Comparison of ENCODE assay signal across 1 cellular context in the genomic region with DNA sequence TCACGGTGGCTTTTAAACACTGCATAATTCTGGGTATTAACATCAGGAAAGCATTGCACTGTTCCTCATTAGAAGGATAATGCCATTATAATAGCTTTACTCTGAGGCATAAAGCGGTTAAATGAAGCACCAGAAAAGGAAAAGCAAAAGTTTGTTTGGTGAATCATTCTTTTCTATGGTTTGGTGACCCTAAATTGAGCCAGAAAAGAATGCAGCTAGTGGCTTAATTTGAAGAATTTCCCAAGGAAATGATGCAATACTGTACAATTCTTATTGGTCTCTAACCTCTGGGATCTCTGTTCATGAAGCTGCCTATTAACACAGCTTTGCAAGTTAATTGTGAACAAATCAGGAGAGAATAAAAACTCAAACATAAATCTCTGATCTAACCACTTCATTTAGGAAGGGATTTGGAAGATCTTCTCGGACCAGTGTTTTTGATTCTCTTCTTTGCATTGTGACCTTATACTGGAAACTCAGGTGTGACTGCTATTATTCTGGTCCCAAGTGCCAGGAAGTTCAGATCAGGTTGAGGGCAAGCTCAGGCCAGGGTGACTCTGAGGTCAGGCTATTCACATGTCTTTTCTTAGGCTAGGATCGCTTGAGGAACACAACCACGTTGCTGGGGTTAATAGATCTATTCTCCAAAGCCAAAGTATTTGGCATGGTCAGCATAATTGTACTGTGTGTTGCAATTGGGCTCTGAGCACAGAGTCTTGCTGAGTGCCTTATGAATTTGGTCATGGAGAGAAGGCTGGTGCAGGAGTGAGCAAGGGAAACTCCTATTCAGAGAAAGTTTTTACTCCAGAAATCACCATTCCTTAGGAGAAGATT.
TF ChIP-seq lines count a peak whose summit lies in the region.

No MANE protein-coding gene starts in this region.

TF ChIP-seq in K562, 482 proteins besides CTCF, POLR2A, EP300 and RAD21 (continued from another document and continues in another):
- TF ChIP-seq GTF2E2 (tag; IDR thresholded peaks at IDR 0.05) (no peak), DMBX1 (CRISPR knock-in tag; IDR thresholded peaks at IDR 0.05; ENCODE audit: borderline replicate concordance) (peak; percentile 72; the same call in 1 of the 2 replicates), ARHGAP35 (IDR thresholded peaks at IDR 0.05; ENCODE audit: partially characterized antibody) (no peak), SRSF1 (IDR thresholded peaks at IDR 0.05; ENCODE audit: low read depth, low read length) (no peak), ZNF696 (CRISPR knock-in tag; conservative IDR thresholded peaks at IDR 0.05) (no peak), PHB2 (IDR thresholded peaks at IDR 0.05; ENCODE audit: low read depth) (no peak), CCAR2 (IDR thresholded peaks at IDR 0.05; ENCODE audit: low read depth, low read length) (no peak), OTX1 (CRISPR knock-in tag; IDR thresholded peaks at IDR 0.05) (no peak), EHMT2 (IDR thresholded peaks at IDR 0.05) (no peak), ZFP36 (IDR thresholded peaks at IDR 0.05; ENCODE audit: low read depth, low read length, partially characterized antibody) (no peak), ZNF134 (CRISPR knock-in tag; conservative IDR thresholded peaks at IDR 0.05) (no peak), STAT5A (IDR thresholded peaks at IDR 0.05; ENCODE audit: borderline replicate concordance, low read length) (no peak), PCBP1 (IDR thresholded peaks at IDR 0.05; ENCODE audit: low read depth, low read length, poor library complexity, severe bottlenecking) (no peak), TBL1XR1 (IDR thresholded peaks at IDR 0.05; ENCODE audit: low read length in 2 of 2) (no peak), KDM2B (CRISPR knock-in tag; IDR thresholded peaks at IDR 0.05) (no peak), BRD4 (IDR thresholded peaks at IDR 0.05) (no peak), SETDB1 (IDR thresholded peaks at IDR 0.05; ENCODE audit: low read length) (no peak), STAT5B (CRISPR knock-in tag; IDR thresholded peaks at IDR 0.05) (no peak), ZNF354B (CRISPR knock-in tag; IDR thresholded peaks at IDR 0.05) (no peak), SAP30 (IDR thresholded peaks at IDR 0.05; ENCODE audit: borderline replicate concordance, insufficient read depth, low read depth, low read length, poor library complexity, severe bottlenecking) (no peak), POLR2H (tag; IDR thresholded peaks at IDR 0.05; ENCODE audit: low read depth) (peak; percentile 65), EP400 (IDR thresholded peaks at IDR 0.05) (0 out of 2 replicates have a peak, but pooled peaks have one; percentile 18), SAFB2 (IDR thresholded peaks at IDR 0.05; ENCODE audit: borderline replicate concordance, low read depth, low read length, severe bottlenecking) (no peak), GTF2F1 (IDR thresholded peaks at IDR 0.05; ENCODE audit: low read depth, low read length) (no peak), KLF10 (CRISPR knock-in tag; IDR thresholded peaks at IDR 0.05) (no peak), POLR3G (IDR thresholded peaks at IDR 0.05; ENCODE audit: extremely low read depth, insufficient read length, insufficient replicate concordance) (no peak), CTBP1 (IDR thresholded peaks at IDR 0.05; ENCODE audit: borderline replicate concordance) (peak; percentile 9; the same call in 1 of the 2 replicates), MCM2 (IDR thresholded peaks at IDR 0.05; ENCODE audit: low read depth) (no peak), NBN (IDR thresholded peaks at IDR 0.05; ENCODE audit: low read depth) (no peak), CEBPG (CRISPR knock-in tag; IDR thresholded peaks at IDR 0.05) (peak; percentile 88), CEBPG (tag; conservative IDR thresholded peaks at IDR 0.05 in 1 of 2, IDR thresholded peaks at IDR 0.05 in 1 of 2) (peak; percentile 97 to 99), ARID1B (IDR thresholded peaks at IDR 0.05) (0 out of 2 replicates have a peak, but pooled peaks have one; percentile 8), KLF1 (tag; IDR thresholded peaks at IDR 0.05) (no peak), SREBF2 (CRISPR knock-in tag; IDR thresholded peaks at IDR 0.05) (no peak), ZBTB8A (IDR thresholded peaks at IDR 0.05; ENCODE audit: partially characterized antibody) (no peak), ZNF778 (CRISPR knock-in tag; IDR thresholded peaks at IDR 0.05) (no peak), HOXB6 (CRISPR knock-in tag; IDR thresholded peaks at IDR 0.05; ENCODE audit: borderline replicate concordance) (no peak), HLTF (IDR thresholded peaks at IDR 0.05) (no peak)
- TF ChIP-seq, protein P1, sequence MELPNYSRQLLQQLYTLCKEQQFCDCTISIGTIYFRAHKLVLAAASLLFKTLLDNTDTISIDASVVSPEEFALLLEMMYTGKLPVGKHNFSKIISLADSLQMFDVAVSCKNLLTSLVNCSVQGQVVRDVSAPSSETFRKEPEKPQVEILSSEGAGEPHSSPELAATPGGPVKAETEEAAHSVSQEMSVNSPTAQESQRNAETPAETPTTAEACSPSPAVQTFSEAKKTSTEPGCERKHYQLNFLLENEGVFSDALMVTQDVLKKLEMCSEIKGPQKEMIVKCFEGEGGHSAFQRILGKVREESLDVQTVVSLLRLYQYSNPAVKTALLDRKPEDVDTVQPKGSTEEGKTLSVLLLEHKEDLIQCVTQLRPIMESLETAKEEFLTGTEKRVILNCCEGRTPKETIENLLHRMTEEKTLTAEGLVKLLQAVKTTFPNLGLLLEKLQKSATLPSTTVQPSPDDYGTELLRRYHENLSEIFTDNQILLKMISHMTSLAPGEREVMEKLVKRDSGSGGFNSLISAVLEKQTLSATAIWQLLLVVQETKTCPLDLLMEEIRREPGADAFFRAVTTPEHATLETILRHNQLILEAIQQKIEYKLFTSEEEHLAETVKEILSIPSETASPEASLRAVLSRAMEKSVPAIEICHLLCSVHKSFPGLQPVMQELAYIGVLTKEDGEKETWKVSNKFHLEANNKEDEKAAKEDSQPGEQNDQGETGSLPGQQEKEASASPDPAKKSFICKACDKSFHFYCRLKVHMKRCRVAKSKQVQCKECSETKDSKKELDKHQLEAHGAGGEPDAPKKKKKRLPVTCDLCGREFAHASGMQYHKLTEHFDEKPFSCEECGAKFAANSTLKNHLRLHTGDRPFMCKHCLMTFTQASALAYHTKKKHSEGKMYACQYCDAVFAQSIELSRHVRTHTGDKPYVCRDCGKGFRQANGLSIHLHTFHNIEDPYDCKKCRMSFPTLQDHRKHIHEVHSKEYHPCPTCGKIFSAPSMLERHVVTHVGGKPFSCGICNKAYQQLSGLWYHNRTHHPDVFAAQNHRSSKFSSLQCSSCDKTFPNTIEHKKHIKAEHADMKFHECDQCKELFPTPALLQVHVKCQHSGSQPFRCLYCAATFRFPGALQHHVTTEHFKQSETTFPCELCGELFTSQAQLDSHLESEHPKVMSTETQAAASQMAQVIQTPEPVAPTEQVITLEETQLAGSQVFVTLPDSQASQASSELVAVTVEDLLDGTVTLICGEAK (IDR thresholded peaks at IDR 0.05) = 0 out of 2 replicates have a peak, but pooled peaks have one; percentile 4
- TF ChIP-seq, protein P1 (CRISPR knock-in tag; IDR thresholded peaks at IDR 0.05) = no peak
- TF ChIP-seq, protein P2, sequence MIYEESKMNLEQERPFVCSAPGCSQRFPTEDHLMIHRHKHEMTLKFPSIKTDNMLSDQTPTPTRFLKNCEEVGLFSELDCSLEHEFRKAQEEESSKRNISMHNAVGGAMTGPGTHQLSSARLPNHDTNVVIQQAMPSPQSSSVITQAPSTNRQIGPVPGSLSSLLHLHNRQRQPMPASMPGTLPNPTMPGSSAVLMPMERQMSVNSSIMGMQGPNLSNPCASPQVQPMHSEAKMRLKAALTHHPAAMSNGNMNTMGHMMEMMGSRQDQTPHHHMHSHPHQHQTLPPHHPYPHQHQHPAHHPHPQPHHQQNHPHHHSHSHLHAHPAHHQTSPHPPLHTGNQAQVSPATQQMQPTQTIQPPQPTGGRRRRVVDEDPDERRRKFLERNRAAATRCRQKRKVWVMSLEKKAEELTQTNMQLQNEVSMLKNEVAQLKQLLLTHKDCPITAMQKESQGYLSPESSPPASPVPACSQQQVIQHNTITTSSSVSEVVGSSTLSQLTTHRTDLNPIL (CRISPR knock-in tag; IDR thresholded peaks at IDR 0.05) = no peak
- TF ChIP-seq, protein P3, sequence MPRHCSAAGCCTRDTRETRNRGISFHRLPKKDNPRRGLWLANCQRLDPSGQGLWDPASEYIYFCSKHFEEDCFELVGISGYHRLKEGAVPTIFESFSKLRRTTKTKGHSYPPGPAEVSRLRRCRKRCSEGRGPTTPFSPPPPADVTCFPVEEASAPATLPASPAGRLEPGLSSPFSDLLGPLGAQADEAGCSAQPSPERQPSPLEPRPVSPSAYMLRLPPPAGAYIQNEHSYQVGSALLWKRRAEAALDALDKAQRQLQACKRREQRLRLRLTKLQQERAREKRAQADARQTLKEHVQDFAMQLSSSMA (CRISPR knock-in tag; IDR thresholded peaks at IDR 0.05) = no peak
- TF ChIP-seq, protein P4, sequence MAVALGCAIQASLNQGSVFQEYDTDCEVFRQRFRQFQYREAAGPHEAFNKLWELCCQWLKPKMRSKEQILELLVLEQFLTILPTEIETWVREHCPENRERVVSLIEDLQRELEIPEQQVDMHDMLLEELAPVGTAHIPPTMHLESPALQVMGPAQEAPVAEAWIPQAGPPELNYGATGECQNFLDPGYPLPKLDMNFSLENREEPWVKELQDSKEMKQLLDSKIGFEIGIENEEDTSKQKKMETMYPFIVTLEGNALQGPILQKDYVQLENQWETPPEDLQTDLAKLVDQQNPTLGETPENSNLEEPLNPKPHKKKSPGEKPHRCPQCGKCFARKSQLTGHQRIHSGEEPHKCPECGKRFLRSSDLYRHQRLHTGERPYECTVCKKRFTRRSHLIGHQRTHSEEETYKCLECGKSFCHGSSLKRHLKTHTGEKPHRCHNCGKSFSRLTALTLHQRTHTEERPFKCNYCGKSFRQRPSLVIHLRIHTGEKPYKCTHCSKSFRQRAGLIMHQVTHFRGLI (CRISPR knock-in tag; IDR thresholded peaks at IDR 0.05) = 0 out of 2 replicates have a peak, but pooled peaks have one; percentile 17
- TF ChIP-seq, protein P5, sequence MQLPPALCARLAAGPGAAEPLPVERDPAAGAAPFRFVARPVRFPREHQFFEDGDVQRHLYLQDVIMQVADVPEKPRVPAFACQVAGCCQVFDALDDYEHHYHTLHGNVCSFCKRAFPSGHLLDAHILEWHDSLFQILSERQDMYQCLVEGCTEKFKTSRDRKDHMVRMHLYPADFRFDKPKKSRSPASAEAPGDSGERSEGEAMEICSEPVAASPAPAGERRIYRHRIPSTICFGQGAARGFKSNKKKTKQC (CRISPR knock-in tag; IDR thresholded peaks at IDR 0.05) = no peak
- TF ChIP-seq, protein P6, sequence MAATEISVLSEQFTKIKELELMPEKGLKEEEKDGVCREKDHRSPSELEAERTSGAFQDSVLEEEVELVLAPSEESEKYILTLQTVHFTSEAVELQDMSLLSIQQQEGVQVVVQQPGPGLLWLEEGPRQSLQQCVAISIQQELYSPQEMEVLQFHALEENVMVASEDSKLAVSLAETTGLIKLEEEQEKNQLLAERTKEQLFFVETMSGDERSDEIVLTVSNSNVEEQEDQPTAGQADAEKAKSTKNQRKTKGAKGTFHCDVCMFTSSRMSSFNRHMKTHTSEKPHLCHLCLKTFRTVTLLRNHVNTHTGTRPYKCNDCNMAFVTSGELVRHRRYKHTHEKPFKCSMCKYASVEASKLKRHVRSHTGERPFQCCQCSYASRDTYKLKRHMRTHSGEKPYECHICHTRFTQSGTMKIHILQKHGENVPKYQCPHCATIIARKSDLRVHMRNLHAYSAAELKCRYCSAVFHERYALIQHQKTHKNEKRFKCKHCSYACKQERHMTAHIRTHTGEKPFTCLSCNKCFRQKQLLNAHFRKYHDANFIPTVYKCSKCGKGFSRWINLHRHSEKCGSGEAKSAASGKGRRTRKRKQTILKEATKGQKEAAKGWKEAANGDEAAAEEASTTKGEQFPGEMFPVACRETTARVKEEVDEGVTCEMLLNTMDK (IDR thresholded peaks at IDR 0.05; ENCODE audit: borderline replicate concordance, insufficient read depth, low read depth, low read length, poor library complexity, severe bottlenecking) = no peak
- TF ChIP-seq, protein P7, sequence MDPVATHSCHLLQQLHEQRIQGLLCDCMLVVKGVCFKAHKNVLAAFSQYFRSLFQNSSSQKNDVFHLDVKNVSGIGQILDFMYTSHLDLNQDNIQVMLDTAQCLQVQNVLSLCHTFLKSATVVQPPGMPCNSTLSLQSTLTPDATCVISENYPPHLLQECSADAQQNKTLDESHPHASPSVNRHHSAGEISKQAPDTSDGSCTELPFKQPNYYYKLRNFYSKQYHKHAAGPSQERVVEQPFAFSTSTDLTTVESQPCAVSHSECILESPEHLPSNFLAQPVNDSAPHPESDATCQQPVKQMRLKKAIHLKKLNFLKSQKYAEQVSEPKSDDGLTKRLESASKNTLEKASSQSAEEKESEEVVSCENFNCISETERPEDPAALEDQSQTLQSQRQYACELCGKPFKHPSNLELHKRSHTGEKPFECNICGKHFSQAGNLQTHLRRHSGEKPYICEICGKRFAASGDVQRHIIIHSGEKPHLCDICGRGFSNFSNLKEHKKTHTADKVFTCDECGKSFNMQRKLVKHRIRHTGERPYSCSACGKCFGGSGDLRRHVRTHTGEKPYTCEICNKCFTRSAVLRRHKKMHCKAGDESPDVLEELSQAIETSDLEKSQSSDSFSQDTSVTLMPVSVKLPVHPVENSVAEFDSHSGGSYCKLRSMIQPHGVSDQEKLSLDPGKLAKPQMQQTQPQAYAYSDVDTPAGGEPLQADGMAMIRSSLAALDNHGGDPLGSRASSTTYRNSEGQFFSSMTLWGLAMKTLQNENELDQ (CRISPR knock-in tag; IDR thresholded peaks at IDR 0.05; ENCODE audit: borderline replicate concordance) = no peak
